In the genomic region with DNA sequence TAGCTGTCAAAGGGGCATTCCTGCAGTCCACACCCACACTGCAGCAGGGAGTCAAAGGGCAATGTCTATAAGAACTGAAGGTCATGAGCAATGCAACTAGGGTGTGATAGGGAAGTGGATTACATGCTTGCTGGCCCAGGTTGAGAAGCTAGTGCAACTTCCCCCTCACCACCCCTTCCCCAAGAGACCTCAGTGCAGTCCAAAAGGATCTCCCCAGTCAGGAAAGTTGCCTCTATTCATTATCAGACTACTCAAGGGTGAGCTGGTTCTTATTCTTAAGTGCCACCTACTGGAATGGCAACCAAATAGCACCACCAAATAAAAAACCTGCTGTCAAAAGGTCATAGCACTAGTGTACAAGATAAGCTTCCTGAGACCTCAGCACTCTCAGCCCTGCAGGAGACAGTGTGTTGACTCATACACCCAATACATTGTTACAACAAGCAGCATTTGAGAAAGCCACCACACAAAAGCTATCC, we compare ENCODE assay signal across 8 cellular contexts. TPM values are rescaled to one million over a fixed set of nuclear protein-coding genes. Genes with fewer than 3 reads are reported as not detected.
DNase-seq lines count a peak whose midpoint lies in the region; ATAC-seq and TF ChIP-seq lines count a peak whose summit lies in the region.

No MANE protein-coding gene starts in this region.

- H3K4me1 ChIP-seq in Karpas-422 (ENCODE audit: low read length) (peaks cover 17% of the 10 kb centered on the region), mammary epithelial cell (ENCODE audit: insufficient read depth, low read length) (peaks cover 28% of the 10 kb centered on the region)

- H4K20me1 ChIP-seq in Karpas-422 (ENCODE audit: insufficient read depth, low read depth, low read length) (0 out of 2 replicates have a peak, but pooled peaks cover 8% of the 10 kb centered on the region), mammary epithelial cell (ENCODE audit: insufficient read depth, low read length) (no peaks in the 10 kb centered on the region)

- H3K79me2 ChIP-seq in Karpas-422 (ENCODE audit: low read length) (no peaks in the 10 kb centered on the region), mammary epithelial cell (ENCODE audit: insufficient read depth, low read length) (no peaks in the 10 kb centered on the region)

- BruUV-seq in mammary epithelial cell (replicated peaks; lab: Mats Ljungman, UMichigan), result no TSS peak

- H3K9me3 ChIP-seq in Karpas-422 (ENCODE audit: low read length), result no peaks in the 10 kb centered on the region
- H3K9me3 ChIP-seq in mammary epithelial cell (replicated peaks; ENCODE audit: insufficient read depth, low read length), result no peaks in the 10 kb centered on the region

- no peak overlapping the region for H3K27ac ChIP-seq in Karpas-422 (ENCODE audit: low read length)
- no peak overlapping the region for H3K27ac ChIP-seq in mammary epithelial cell (ENCODE audit: insufficient read depth, low read depth, low read length)

- DNase-seq in A172 (ENCODE audit: low spot score) (peak; percentile 40), Karpas-422 (peak; percentile 78), mammary epithelial cell (peak; percentile 83), nucleus accumbens (lab: John Stamatoyannopoulos, UW) (no peak), NCI-H524 (lab: John Stamatoyannopoulos, UW) (no peak)
- no peak for DNase-seq in activated CD4-positive, CD25-positive, alpha-beta regulatory T cell (lab: John Stamatoyannopoulos, UW)

- H2AFZ ChIP-seq in Karpas-422 (ENCODE audit: low read length) (no peak overlapping the region), mammary epithelial cell (ENCODE audit: low read depth, low read length) (no peak overlapping the region)

- peak; percentile 61 to 64 for TF ChIP-seq CTCF in mammary epithelial cell (conservative IDR thresholded peaks at IDR 0.05 in 1 of 2, IDR thresholded peaks at IDR 0.05 in 1 of 2; ENCODE audit: extremely low read depth in 1 of 2, insufficient read depth in 1 of 2, low read depth in 1 of 2, low read length in 2 of 2)

- H3K9ac ChIP-seq in Karpas-422 (ENCODE audit: low read length) (no peak overlapping the region), mammary epithelial cell (ENCODE audit: insufficient read depth, low read length) (no peak overlapping the region)

- no peaks in the 10 kb centered on the region for H3K9me2 ChIP-seq in Karpas-422 (replicated peaks; ENCODE audit: insufficient read depth, low read length)

- ATAC-seq in GM18867 (IDR thresholded peaks at IDR 0.05; ENCODE audit: unreplicated experiment) (peak; percentile 87), GM19328 (IDR thresholded peaks at IDR 0.05; ENCODE audit: unreplicated experiment) (no peak)

- no peak overlapping the region for H3K4me2 ChIP-seq in Karpas-422 (ENCODE audit: low read depth, low read length, poor library complexity, severe bottlenecking)
- H3K4me2 ChIP-seq in mammary epithelial cell (ENCODE audit: insufficient read depth, low read depth, low read length), result peak overlapping the region; percentile 22

- intact Hi-C loops in mammary epithelial cell (cut with micrococcal nuclease), result loop anchor here (1.0 to 2.0 kb wide), 2 partner anchors 22 to 212 kb away; no protein-coding TSS in a partner anchor

- in situ Hi-C loops in mammary epithelial cell (cut with MboI; ENCODE audit: low sequenced_read_pairs in 2 of 2), result no loop called here

- H3K27me3 ChIP-seq in Karpas-422 (ENCODE audit: low read length) (no peaks in the 10 kb centered on the region), mammary epithelial cell (ENCODE audit: insufficient read depth, low read length) (no peaks in the 10 kb centered on the region)

- no peak overlapping the region for H3K4me3 ChIP-seq in Karpas-422 (ENCODE audit: low read length)
- H3K4me3 ChIP-seq in mammary epithelial cell (replicated peaks in 1 of 3; ENCODE audit: insufficient read depth in 1 of 3, low read depth in 2 of 3, low read length in 3 of 3), result no peak overlapping the region

- dilution Hi-C loops in mammary epithelial cell (cut with HindIII; ENCODE audit: low sequenced_read_pairs), result no loop called here

- CTCF ChIA-PET in mammary epithelial cell (lab: Charles Lee; ENCODE audit: low non-redundant PET), result interaction anchor here (0.6 to 1.0 kb wide), 4 partner anchors 9 to 65 kb away, joined by 3 to 7 read pairs (median 5); no protein-coding TSS in a partner anchor

- H3K36me3 ChIP-seq in Karpas-422 (ENCODE audit: insufficient read depth, low read length) (no peaks in the 10 kb centered on the region), mammary epithelial cell (ENCODE audit: insufficient read depth, low read length) (no peaks in the 10 kb centered on the region)

RNA-seq across cellular contexts. Expression of a gene that starts 28.2 kb away (rescaled TPM):
- total RNA-seq in A172 (2014; rRNA removed; shearing (Covaris generic)), result 9.8 and 15.1 TPM in 2 replicates
- total RNA-seq in Karpas-422 (2014; rRNA removed; shearing (Covaris generic); ENCODE audit: low replicate concordance), result 21.1 and 25.5 TPM in 2 replicates
- total RNA-seq in mammary epithelial cell, result 10 to 100 TPM; 11.1 to 16.5 TPM
- polyA plus RNA-seq in mammary epithelial cell, result 5.3 TPM
- 30.5 TPM for polyA minus RNA-seq in mammary epithelial cell

Comparison
In these comparisons a context has a peak if more than half of its experiments do, and no peak if none do; other contexts are left out.
1. DNase-seq: peak in A172 (single experiment), Karpas-422 (single experiment) and mammary epithelial cell (single experiment); none in nucleus accumbens (0 of 56), NCI-H524 (0 of 2) and activated CD4-positive, CD25-positive, alpha-beta regulatory T cell (0 of 4).